Comparison of ENCODE assay signal across 12 cellular contexts in the genomic region with DNA sequence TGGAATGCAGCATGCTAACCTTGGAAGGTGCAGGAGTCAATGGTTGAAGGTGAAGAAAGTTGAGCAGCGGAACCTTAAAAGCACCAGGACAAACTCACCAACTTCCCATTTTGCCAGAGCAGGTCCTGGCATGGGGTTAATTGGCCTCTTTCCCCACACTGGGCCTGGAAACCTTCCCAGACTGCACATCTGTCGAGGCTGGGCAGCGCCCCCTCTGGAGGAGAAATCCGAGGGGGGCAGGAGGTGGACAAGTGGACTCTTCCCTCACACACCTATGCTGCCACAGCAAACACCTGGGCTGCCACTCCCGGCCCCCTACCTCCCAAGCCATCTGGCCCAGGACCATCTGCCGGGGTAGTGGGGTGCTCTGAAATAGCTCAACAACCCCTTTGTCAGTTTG.
"Had no signal": no experiment of that assay in that cellular context is flagged by ENCODE, and none has a peak within 500 bp of the region (broad histone marks: within the 10 kb centered on the region; RNA-seq: fewer than 3 reads in every experiment).

No MANE protein-coding gene starts in this region.

- H3K36me3 ChIP-seq: gastroesophageal sphincter, lower lobe of right lung, pancreas, thyroid gland had no signal

- H3K27ac ChIP-seq: gastroesophageal sphincter, hepatocyte, lower lobe of right lung, pancreas, thyroid gland had no signal

- DNase-seq: activated CD4-positive, alpha-beta memory T cell treated with anti-CD3 and anti-CD28 coated beads for 36 hours; activated effector memory CD4-positive, alpha-beta T cell treated with anti-CD3 and anti-CD28 coated beads, Interleukin-2, amount 50 U/mL, for 16 hours; activated T-cell treated with anti-CD3 and anti-CD28 coated beads, Interleukin-2, amount 50 U/mL, for 4 hours; effector CD4-positive, alpha-beta T cell; lower lobe of right lung; naive B cell; pancreas; stimulated activated CD4-positive, alpha-beta T cell treated with anti-CD3 and anti-CD28 coated beads, Interleukin-2, amount 100 ng/mL, for 48 hours; stimulated activated naive CD8-positive, alpha-beta T cell treated with anti-CD3 and anti-CD28 coated beads, Interleukin-15, amount 100 ng/mL, for 72 hours; thyroid gland had no signal

- H3K27me3 ChIP-seq: hepatocyte, pancreas, thyroid gland had no signal

- H3K4me1 ChIP-seq: gastroesophageal sphincter, lower lobe of right lung, pancreas, thyroid gland had no signal

- ATAC-seq: activated T-cell treated with anti-CD3 and anti-CD28 coated beads, Interleukin-2, amount 50 U/mL, for 4 hours; gastroesophageal sphincter; lower lobe of right lung; pancreas; stimulated activated naive CD8-positive, alpha-beta T cell treated with anti-CD3 and anti-CD28 coated beads, Interleukin-15, amount 100 ng/mL, for 72 hours had no signal

- H2AFZ ChIP-seq: hepatocyte had no signal

- H3K4me2 ChIP-seq: hepatocyte had no signal

- H3K79me2 ChIP-seq: hepatocyte had no signal

- FAIRE-seq: pancreas had no signal

- H3K4me3 ChIP-seq: gastroesophageal sphincter, hepatocyte, lower lobe of right lung, pancreas, thyroid gland had no signal

- H3K9me3 ChIP-seq: gastroesophageal sphincter, lower lobe of right lung, pancreas, thyroid gland had no signal
